In the genomic region with DNA sequence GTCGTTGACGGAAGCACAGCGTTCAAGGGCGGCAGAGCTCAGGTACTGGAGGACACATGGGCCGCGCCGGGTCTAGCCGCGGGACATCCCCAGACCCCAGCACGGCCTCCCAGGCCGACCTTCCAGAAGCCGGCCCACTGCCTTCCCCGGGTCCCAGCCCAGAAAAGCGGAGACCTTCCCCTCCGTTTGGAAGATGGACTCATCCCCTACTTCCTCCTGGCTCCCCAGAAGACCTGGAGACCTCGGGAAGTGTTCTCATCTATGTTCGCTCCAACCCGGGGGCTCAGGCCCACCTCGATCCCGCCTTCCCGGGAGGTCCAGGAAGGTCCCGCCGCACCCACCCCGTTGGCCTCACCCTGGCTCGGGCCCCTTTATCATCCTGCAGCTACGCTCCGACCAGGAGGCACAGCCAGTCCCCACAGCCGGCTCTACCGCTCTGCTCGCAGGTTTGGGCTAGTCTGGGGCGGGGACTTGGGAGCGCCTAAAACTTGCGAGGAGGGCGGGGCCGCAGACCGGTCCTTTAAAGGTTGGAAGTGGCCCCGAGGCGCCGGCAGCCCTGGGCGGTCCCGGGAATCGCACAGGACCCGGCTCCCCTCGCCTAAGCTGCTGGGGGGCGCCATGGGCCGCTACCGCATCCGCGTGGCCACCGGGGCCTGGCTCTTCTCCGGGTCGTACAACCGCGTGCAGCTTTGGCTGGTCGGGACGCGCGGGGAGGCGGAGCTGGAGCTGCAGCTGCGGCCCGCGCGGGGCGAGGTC, we compare ENCODE assay signal across 15 cellular contexts. TPM values are rescaled to one million over a fixed set of nuclear protein-coding genes. Genes with fewer than 3 reads are reported as not detected.
A peak's percentile ranks its signal among the peaks of the same experiment; 100 is the strongest.
DNase-seq lines count a peak whose midpoint lies in the region; ATAC-seq and TF ChIP-seq lines count a peak whose summit lies in the region.
"Had no signal": no experiment of that assay in that cellular context is flagged by ENCODE, and none has a peak within 500 bp of the region (broad histone marks: within the 10 kb centered on the region; RNA-seq: fewer than 3 reads in every experiment).

A gene with protein sequence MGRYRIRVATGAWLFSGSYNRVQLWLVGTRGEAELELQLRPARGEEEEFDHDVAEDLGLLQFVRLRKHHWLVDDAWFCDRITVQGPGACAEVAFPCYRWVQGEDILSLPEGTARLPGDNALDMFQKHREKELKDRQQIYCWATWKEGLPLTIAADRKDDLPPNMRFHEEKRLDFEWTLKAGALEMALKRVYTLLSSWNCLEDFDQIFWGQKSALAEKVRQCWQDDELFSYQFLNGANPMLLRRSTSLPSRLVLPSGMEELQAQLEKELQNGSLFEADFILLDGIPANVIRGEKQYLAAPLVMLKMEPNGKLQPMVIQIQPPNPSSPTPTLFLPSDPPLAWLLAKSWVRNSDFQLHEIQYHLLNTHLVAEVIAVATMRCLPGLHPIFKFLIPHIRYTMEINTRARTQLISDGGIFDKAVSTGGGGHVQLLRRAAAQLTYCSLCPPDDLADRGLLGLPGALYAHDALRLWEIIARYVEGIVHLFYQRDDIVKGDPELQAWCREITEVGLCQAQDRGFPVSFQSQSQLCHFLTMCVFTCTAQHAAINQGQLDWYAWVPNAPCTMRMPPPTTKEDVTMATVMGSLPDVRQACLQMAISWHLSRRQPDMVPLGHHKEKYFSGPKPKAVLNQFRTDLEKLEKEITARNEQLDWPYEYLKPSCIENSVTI (plus strand): TSS at position 550 of the 756 bp plus-strand sequence. CDS start 69 bp downstream, at position 619.

- no peak within 1 kb of the TSS for H3K27ac ChIP-seq in GM23338 (ENCODE audit: low read depth)
- no peak within 1 kb of the TSS for H3K27ac ChIP-seq in endodermal cell (ENCODE audit: low read depth, low read length)
- H3K27ac ChIP-seq in sigmoid colon, result no peak within 1 kb of the TSS

- H3K9ac ChIP-seq in endodermal cell (ENCODE audit: extremely low read depth, low read length, poor library complexity, severe bottlenecking), result no peak within 1 kb of the TSS

- H3K36me3 ChIP-seq in GM23338 (ENCODE audit: insufficient read depth), result no peaks in the 10 kb centered on the region
- H3K36me3 ChIP-seq in endodermal cell (ENCODE audit: control insufficient read depth, insufficient read depth, low read length), result peaks cover 14% of the 10 kb centered on the region
- no peaks in the 10 kb centered on the region for H3K36me3 ChIP-seq in kidney epithelial cell (ENCODE audit: control insufficient read depth, insufficient read depth, low read length)
- peaks cover 0 to 28% (median 2%) of the 10 kb centered on the region in 4 donors for H3K36me3 ChIP-seq in sigmoid colon

- POLR2A ChIA-PET in HEK293T (lab: Yijun Ruan, JAX), result no interaction called here

- WGBS in endodermal cell (ENCODE audit: insufficient coverage in 1 of 2, insufficient read length in 1 of 2), 2 experiments, result 31 to 52% methylated on average over 30 to 64 of the region's 64 CpGs
- 25 to 33% methylated on average over 64 of the region's 64 CpGs for WGBS in sigmoid colon, 2 donors

- H3K4me1 Mint-ChIP-seq in GM23338, result peaks cover 4% of the 10 kb centered on the region
- H3K4me1 Mint-ChIP-seq in endodermal cell, result no peaks in the 10 kb centered on the region

- peak; percentile 89 for ATAC-seq in GM23338
- ATAC-seq: GM12878; stimulated activated naive CD8-positive, alpha-beta T cell treated with anti-CD3 and anti-CD28 coated beads, Interleukin-15, Interleukin-2, amounts not matched to agents 100 U/mL and 50 U/mL, for 24 hours had no signal

- H3K4me3 ChIP-seq in GM23338 (peak within 1 kb of the TSS; percentile 78), endodermal cell (ENCODE audit: low read length) (no peak within 1 kb of the TSS), kidney epithelial cell (ENCODE audit: low read depth, low read length) (peak within 1 kb of the TSS; percentile 4), sigmoid colon (peak within 1 kb of the TSS in 3 of 4 donors; percentile 33 to 46 (median 43))
- H3K4me3 ChIP-seq: GM12878 had no signal

- no peak for TF ChIP-seq EP300 in sigmoid colon (IDR thresholded peaks at IDR 0.05)

- no peaks in the 10 kb centered on the region for H3K79me2 ChIP-seq in GM23338 (replicated peaks; ENCODE audit: insufficient read depth)

- H3K4me2 ChIP-seq in GM23338, result peak within 1 kb of the TSS; percentile 96

- H3K9me3 ChIP-seq in endodermal cell (ENCODE audit: control insufficient read depth, low read length) (no peaks in the 10 kb centered on the region), sigmoid colon (no peaks in the 10 kb centered on the region)

- peaks cover 10% of the 10 kb centered on the region for H3K36me3 Mint-ChIP-seq in GM23338 (ENCODE audit: low read depth)
- peaks cover 33% of the 10 kb centered on the region for H3K36me3 Mint-ChIP-seq in endodermal cell (ENCODE audit: low read depth)

- H3K27me3 Mint-ChIP-seq in GM23338 (ENCODE audit: insufficient read depth, low read depth, poor library complexity), result peaks cover 32% of the 10 kb centered on the region
- peaks cover 58% of the 10 kb centered on the region for H3K27me3 Mint-ChIP-seq in endodermal cell (ENCODE audit: insufficient read depth)

- intact Hi-C loops in sigmoid colon (cut with DNase I), result no loop called here

- CTCF ChIA-PET in HEK293T (lab: Yijun Ruan, JAX), result interaction anchor here (1.3 kb wide), 1 partner anchor 9 kb away, joined by 5 read pairs; no protein-coding TSS in a partner anchor

- TF ChIP-seq CTCF in GM23338 (conservative IDR thresholded peaks at IDR 0.05; ENCODE audit: low read depth in 2 of 2) (no peak), endodermal cell (conservative IDR thresholded peaks at IDR 0.05) (no peak), kidney epithelial cell (IDR thresholded peaks at IDR 0.05; ENCODE audit: insufficient read depth, low read length, poor library complexity, severe bottlenecking) (no peak), sigmoid colon (IDR thresholded peaks at IDR 0.05) (no peak), GM10266 (IDR thresholded peaks at IDR 0.05; ENCODE audit: control insufficient read depth, insufficient read depth, low read depth, missing control alignments) (no peak)

- H3K4me1 ChIP-seq in GM23338 (ENCODE audit: insufficient read depth) (no peaks in the 10 kb centered on the region; the same call in 1 of the 2 replicates), endodermal cell (ENCODE audit: control insufficient read depth, insufficient read depth, low read length) (no peaks in the 10 kb centered on the region), sigmoid colon (peaks cover 0 to 16% (median 14%) of the 10 kb centered on the region in 4 donors)

- H3K9me3 Mint-ChIP-seq in GM23338 (no peaks in the 10 kb centered on the region), endodermal cell (no peaks in the 10 kb centered on the region)

- H3K27me3 ChIP-seq in GM23338 (ENCODE audit: insufficient read depth) (peaks cover 69% of the 10 kb centered on the region), endodermal cell (ENCODE audit: control insufficient read depth, insufficient read depth, low read length, poor library complexity, severe bottlenecking) (peaks cover 20% of the 10 kb centered on the region), kidney epithelial cell (ENCODE audit: control insufficient read depth, insufficient read depth, low read length) (peaks cover 18% of the 10 kb centered on the region), sigmoid colon (peaks cover 0 to 33% (median 0%) of the 10 kb centered on the region in 3 donors)

- peak within 1 kb of the TSS; percentile 84 for H3K4me3 Mint-ChIP-seq in GM23338
- peak within 1 kb of the TSS; percentile 62 for H3K4me3 Mint-ChIP-seq in endodermal cell

- no peaks in the 10 kb centered on the region for H3F3A ChIP-seq in GM23338 (replicated peaks; ENCODE audit: low read depth)

- no peaks in the 10 kb centered on the region; the same call in 1 of the 2 replicates for H4K20me1 ChIP-seq in GM23338 (replicated peaks; ENCODE audit: insufficient read depth)

- DNase-seq in GM23338 (ENCODE audit: low spot score) (peak; percentile 84), endodermal cell (peak; percentile 93), kidney epithelial cell (ENCODE audit: low read depth) (no peak), sigmoid colon (no peak), inferior parietal cortex (ENCODE audit: extremely low spot score) (no peak), GM10266 (ENCODE audit: extremely low spot score) (no peak), Kasumi-1 (lab: John Stamatoyannopoulos, UW) (no peak), HEK293T (ENCODE audit: extremely low spot score) (no peak)
- DNase-seq: activated CD4-positive, alpha-beta T cell treated with anti-CD3 and anti-CD28 coated beads for 48 hours; amygdala; SHP77 treated with DMSO at 0.1 percent for 48 hours; stimulated activated naive CD8-positive, alpha-beta T cell treated with anti-CD3 and anti-CD28 coated beads, Interleukin-15, Interleukin-2, amounts not matched to agents 100 U/mL and 50 U/mL, for 24 hours had no signal

- H2AFZ ChIP-seq in GM23338, result peak within 1 kb of the TSS; percentile 96

- H3K9me2 ChIP-seq in GM23338 (ENCODE audit: insufficient read depth), result no peaks in the 10 kb centered on the region

- H3K27ac Mint-ChIP-seq in GM23338, result no peak within 1 kb of the TSS
- H3K27ac Mint-ChIP-seq in endodermal cell, result no peak within 1 kb of the TSS

- TF ChIP-seq POLR2A in sigmoid colon (IDR thresholded peaks at IDR 0.05), result no peak

TF ChIP-seq in HEK293T, 16 proteins besides CTCF, POLR2A, EP300 and RAD21:
- TF ChIP-seq TARDBP (IDR thresholded peaks at IDR 0.05), result no peak
- TF ChIP-seq ELF4 (IDR thresholded peaks at IDR 0.05), result no peak
- TF ChIP-seq, protein P1, sequence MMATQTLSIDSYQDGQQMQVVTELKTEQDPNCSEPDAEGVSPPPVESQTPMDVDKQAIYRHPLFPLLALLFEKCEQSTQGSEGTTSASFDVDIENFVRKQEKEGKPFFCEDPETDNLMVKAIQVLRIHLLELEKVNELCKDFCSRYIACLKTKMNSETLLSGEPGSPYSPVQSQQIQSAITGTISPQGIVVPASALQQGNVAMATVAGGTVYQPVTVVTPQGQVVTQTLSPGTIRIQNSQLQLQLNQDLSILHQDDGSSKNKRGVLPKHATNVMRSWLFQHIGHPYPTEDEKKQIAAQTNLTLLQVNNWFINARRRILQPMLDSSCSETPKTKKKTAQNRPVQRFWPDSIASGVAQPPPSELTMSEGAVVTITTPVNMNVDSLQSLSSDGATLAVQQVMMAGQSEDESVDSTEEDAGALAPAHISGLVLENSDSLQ (IDR thresholded peaks at IDR 0.05), result no peak
- TF ChIP-seq FOXA1 (IDR thresholded peaks at IDR 0.05), result no peak
- no peak for TF ChIP-seq ZNF384 (IDR thresholded peaks at IDR 0.05)
- no peak for TF ChIP-seq BHLHE40 (IDR thresholded peaks at IDR 0.05; ENCODE audit: borderline replicate concordance)
- TF ChIP-seq L3MBTL2 (conservative IDR thresholded peaks at IDR 0.05), result no peak
- TF ChIP-seq LEF1 (IDR thresholded peaks at IDR 0.05; ENCODE audit: borderline replicate concordance), result no peak
- no peak for TF ChIP-seq CTBP1 (IDR thresholded peaks at IDR 0.05; ENCODE audit: borderline replicate concordance)
- TF ChIP-seq ARNT (IDR thresholded peaks at IDR 0.05), result no peak

RNA-seq across cellular contexts. Expression of the gene that starts here (rescaled TPM):
- 0.66 and 1.2 TPM in 2 replicates for total RNA-seq in GM23338 (2014; rRNA removed; shearing (Covaris generic))
- 1.5 and 1.8 TPM in 2 replicates for polyA plus RNA-seq in GM23338 (2016; fragmentation: Nextera tagmentation; extraction: Ambion mirVana)
- total RNA-seq in endodermal cell, result under 1 TPM; 0.46 to 0.92 TPM
- 0.18 TPM for polyA plus RNA-seq in endodermal cell (2013, experiment 1 of 2)
- not detected for polyA plus RNA-seq in endodermal cell (2013, experiment 2 of 2)
- total RNA-seq in kidney epithelial cell, result 1.4 and 1.7 TPM in 2 replicates
- total RNA-seq in sigmoid colon, result not detected
- not detected for polyA plus RNA-seq in sigmoid colon
- total RNA-seq: glomerular endothelial cell, GM12878, skeletal muscle tissue had no signal

Comparison
In these comparisons a context has a peak if more than half of its experiments do, and no peak if none do; other contexts are left out.
1. Peak in DNase-seq in endodermal cell; RNA of the gene not detected or under 1 TPM.